In the genomic region with DNA sequence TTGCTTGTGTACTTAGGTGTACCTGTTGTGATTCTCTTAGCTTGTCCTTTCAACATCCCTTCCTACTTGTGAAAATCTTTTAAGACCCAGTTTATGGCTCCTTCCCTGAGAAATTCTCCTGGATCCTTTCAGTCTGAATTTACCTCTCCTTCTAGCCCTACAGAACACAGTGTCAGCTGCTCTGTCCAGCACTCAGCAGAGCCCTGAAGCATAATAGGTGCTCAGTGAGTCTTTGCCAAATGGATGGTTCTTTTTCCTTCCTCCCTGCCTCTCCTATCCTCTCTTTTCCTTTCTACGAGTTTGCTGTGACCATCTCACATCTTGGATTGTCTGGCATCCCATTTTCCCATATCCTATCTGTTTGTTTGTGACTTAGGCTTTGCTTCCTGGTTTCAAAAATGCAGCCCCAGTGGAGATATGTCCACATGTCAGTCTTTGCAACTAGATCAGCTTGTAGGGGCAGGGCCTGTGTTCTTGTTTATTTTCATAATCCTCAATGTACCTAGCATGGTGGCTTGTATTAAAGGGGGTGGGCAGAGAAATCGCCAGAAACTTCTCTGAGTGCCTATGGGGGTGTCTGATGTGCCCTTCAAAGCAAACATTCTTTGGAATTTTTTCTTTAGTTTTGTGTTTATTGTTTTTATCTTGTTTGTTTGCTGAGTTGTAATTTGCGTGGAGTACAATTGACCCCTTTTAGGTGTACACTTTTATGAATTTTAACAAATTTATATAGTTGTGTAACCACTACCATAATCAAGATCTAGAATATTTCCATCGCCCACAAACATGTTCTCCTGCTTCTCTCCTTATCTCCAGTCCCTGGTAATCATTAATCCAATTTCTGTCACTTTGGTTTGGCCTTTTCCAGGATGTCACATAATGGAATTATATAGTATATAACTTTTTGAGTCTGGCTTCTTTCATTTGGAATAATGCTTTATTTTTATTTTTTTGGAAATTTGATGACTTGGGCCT, we compare ENCODE assay signal across 14 cellular contexts.
"Had no signal": no experiment of that assay in that cellular context is flagged by ENCODE, and none has a peak within 500 bp of the region (broad histone marks: within the 10 kb centered on the region; RNA-seq: fewer than 3 reads in every experiment).

No MANE protein-coding gene starts in this region.

- H3K36me3 Mint-ChIP-seq: stimulated activated naive B cell treated with anti-CD40 and anti-IgM and Interleukin-4, amounts not matched to agents 10 μg/mL and 1 μg/mL and 100 μg/mL, for 72 hours had no signal

- H3K4me3 ChIP-seq: lower lobe of right lung, tibial nerve, vagina had no signal

- DNase-seq: activated CD4-positive, CD25-positive, alpha-beta regulatory T cell treated with anti-CD3 and anti-CD28 coated beads, Interleukin-2, amount 50 U/mL, for 72 hours; activated naive CD4-positive, alpha-beta T cell; anterior cingulate cortex; dermis blood vessel endothelial cell; effector memory CD8-positive, alpha-beta T cell; foreskin keratinocyte; glutamatergic neuron; lower lobe of right lung; stimulated activated CD4-positive, alpha-beta T cell treated with anti-CD3 and anti-CD28 coated beads, Interleukin-2, amount 100 ng/mL, for 48 hours; stimulated activated naive B cell treated with anti-CD40 and anti-IgM and Interleukin-4, amounts not matched to agents 10 μg/mL and 1 μg/mL and 100 μg/mL, for 72 hours; T1000 had no signal

- H3K27ac Mint-ChIP-seq: effector memory CD8-positive, alpha-beta T cell; stimulated activated naive B cell treated with anti-CD40 and anti-IgM and Interleukin-4, amounts not matched to agents 10 μg/mL and 1 μg/mL and 100 μg/mL, for 72 hours had no signal

- ATAC-seq: effector memory CD8-positive, alpha-beta T cell; foreskin keratinocyte; lower lobe of right lung; stimulated activated naive B cell treated with anti-CD40 and anti-IgM and Interleukin-4, amounts not matched to agents 10 μg/mL and 1 μg/mL and 100 μg/mL, for 72 hours had no signal

- H3K27ac ChIP-seq: foreskin keratinocyte, lower lobe of right lung, tibial nerve, vagina had no signal

- H3K4me3 Mint-ChIP-seq: effector memory CD8-positive, alpha-beta T cell; stimulated activated naive B cell treated with anti-CD40 and anti-IgM and Interleukin-4, amounts not matched to agents 10 μg/mL and 1 μg/mL and 100 μg/mL, for 72 hours had no signal

- H3K4me1 ChIP-seq: foreskin keratinocyte, lower lobe of right lung, tibial nerve, vagina had no signal

- H3K27me3 ChIP-seq: foreskin keratinocyte, tibial nerve, vagina had no signal

- FAIRE-seq: bronchial epithelial cell had no signal

- H3K36me3 ChIP-seq: lower lobe of right lung, tibial nerve, vagina had no signal

- H3K4me1 Mint-ChIP-seq: stimulated activated naive B cell treated with anti-CD40 and anti-IgM and Interleukin-4, amounts not matched to agents 10 μg/mL and 1 μg/mL and 100 μg/mL, for 72 hours had no signal
